Comparison of ENCODE assay signal across 10 cellular contexts in genomic region chr2:170073288-170073687, GRCh38.
DNase-seq lines count a peak whose midpoint lies in the region; ATAC-seq, FAIRE-seq and TF ChIP-seq lines count a peak whose summit lies in the region.
"Had no signal": no experiment of that assay in that cellular context is flagged by ENCODE, and none has a peak within 500 bp of the region (broad histone marks: within the 10 kb centered on the region; RNA-seq: fewer than 3 reads in every experiment).

No MANE protein-coding gene starts in this region.

- 32 to 44% methylated on average over 2 of the region's 2 CpGs for WGBS in pancreas, 2 donors

- no peaks in the 10 kb centered on the region for H3K27me3 ChIP-seq in pancreas
- H3K27me3 ChIP-seq: SJSA1 had no signal

- ATAC-seq in pancreas (peak; percentile 88 to 94 (median 90)), HG02885 (IDR thresholded peaks at IDR 0.05; ENCODE audit: poor library complexity, unreplicated experiment) (no peak), GM21381 (IDR thresholded peaks at IDR 0.05; ENCODE audit: unreplicated experiment) (no peak), GM18502 (IDR thresholded peaks at IDR 0.05; ENCODE audit: poor library complexity, unreplicated experiment) (no peak)

- BruUV-seq in Calu3 (replicated peaks; lab: Mats Ljungman, UMichigan) = no TSS peak

- no peaks in the 10 kb centered on the region for H3K9me3 ChIP-seq in pancreas
- H3K9me3 ChIP-seq: SJSA1 had no signal

- intact Hi-C loops in Calu3 (cut with micrococcal nuclease; ENCODE audit: unreplicated experiment) (loop anchor here (2.0 kb wide), 1 partner anchor 78 kb away; no protein-coding TSS in a partner anchor), pancreas (cut with DNase I) (no loop called here)

- TF ChIP-seq CTCF in Calu3 (IDR thresholded peaks at IDR 0.05; ENCODE audit: unreplicated experiment) (no peak), pancreas (IDR thresholded peaks at IDR 0.05) (no peak)

- DNase-seq in Calu3 = peak; percentile 78
- DNase-seq in NCI-H2196 treated with DMSO at 0.1 percent for 48 hours (lab: John Stamatoyannopoulos, UW; ENCODE audit: unreplicated experiment) = peak; percentile 28
- peak; percentile 84 for DNase-seq in fibroblast of gingiva (ENCODE audit: low read depth)
- DNase-seq in pancreas = peak in 4 of 6 donors; percentile 41 to 67 (median 52)
- DNase-seq in GM12891 (ENCODE audit: insufficient read length, low spot score) = no peak

- peaks cover 37% of the 10 kb centered on the region for H3K4me1 Mint-ChIP-seq in Calu3 (ENCODE audit: low read depth, unreplicated experiment)

- H3K27ac ChIP-seq in pancreas = peak overlapping the region in 1 of 4 donors; percentile 5
- H3K27ac ChIP-seq: KMS-11, SJSA1 had no signal

- TF ChIP-seq POLR2A in GM12891 (IDR thresholded peaks at IDR 0.05; ENCODE audit: low read depth, low read length) = no peak

- CTCF ChIA-PET in Calu3 (lab: Charles Lee) = interaction anchor here (0.6 to 1.0 kb wide), 2 partner anchors 9 to 34 kb away, joined by 3 to 4 read pairs; no protein-coding TSS in a partner anchor

- H3K4me3 ChIP-seq in pancreas = no peak overlapping the region
- H3K4me3 ChIP-seq: SJSA1 had no signal

- H3K4me3 Mint-ChIP-seq in Calu3 (ENCODE audit: low read depth, unreplicated experiment) = no peak overlapping the region

- peaks cover 4% of the 10 kb centered on the region for H3K36me3 Mint-ChIP-seq in Calu3 (ENCODE audit: insufficient read depth, unreplicated experiment)

- peak; percentile 66 for FAIRE-seq in pancreas (lab: Jason Lieb, UNC)
- FAIRE-seq in GM12891 (lab: Jason Lieb, UNC) = no peak

- H3K4me1 ChIP-seq in pancreas = peaks cover 5 to 17% (median 10%) of the 10 kb centered on the region in 3 donors
- H3K4me1 ChIP-seq: SJSA1 had no signal

- no peaks in the 10 kb centered on the region for H3K27me3 Mint-ChIP-seq in Calu3 (ENCODE audit: unreplicated experiment)

- H3K36me3 ChIP-seq in pancreas = peaks cover 0 to 4% (median 0%) of the 10 kb centered on the region in 3 donors

- peak overlapping the region; percentile 88 for H3K27ac Mint-ChIP-seq in Calu3 (ENCODE audit: unreplicated experiment)

- peaks cover 3% of the 10 kb centered on the region for H3K9me3 Mint-ChIP-seq in Calu3 (ENCODE audit: low read depth, unreplicated experiment)

TF ChIP-seq in GM12891, 5 proteins besides CTCF, POLR2A, EP300 and RAD21:
- TF ChIP-seq TAF1 (IDR thresholded peaks at IDR 0.05; ENCODE audit: low read depth, low read length) (no peak), PAX5 (IDR thresholded peaks at IDR 0.05; ENCODE audit: insufficient read depth, low read length, severe bottlenecking) (no peak), SPI1 (IDR thresholded peaks at IDR 0.05; ENCODE audit: low read depth, low read length) (no peak), POLR2AphosphoS5 (IDR thresholded peaks at IDR 0.05; ENCODE audit: low read depth, low read length) (no peak), POU2F2 (IDR thresholded peaks at IDR 0.05; ENCODE audit: low read depth, low read length) (no peak)

Comparison
In these comparisons a context has a peak if more than half of its experiments do, and no peak if none do; other contexts are left out.
1. ATAC-seq: peak in pancreas (4 of 4); none in HG02885 (single experiment), GM21381 (single experiment) and GM18502 (single experiment).